In the genomic region with DNA sequence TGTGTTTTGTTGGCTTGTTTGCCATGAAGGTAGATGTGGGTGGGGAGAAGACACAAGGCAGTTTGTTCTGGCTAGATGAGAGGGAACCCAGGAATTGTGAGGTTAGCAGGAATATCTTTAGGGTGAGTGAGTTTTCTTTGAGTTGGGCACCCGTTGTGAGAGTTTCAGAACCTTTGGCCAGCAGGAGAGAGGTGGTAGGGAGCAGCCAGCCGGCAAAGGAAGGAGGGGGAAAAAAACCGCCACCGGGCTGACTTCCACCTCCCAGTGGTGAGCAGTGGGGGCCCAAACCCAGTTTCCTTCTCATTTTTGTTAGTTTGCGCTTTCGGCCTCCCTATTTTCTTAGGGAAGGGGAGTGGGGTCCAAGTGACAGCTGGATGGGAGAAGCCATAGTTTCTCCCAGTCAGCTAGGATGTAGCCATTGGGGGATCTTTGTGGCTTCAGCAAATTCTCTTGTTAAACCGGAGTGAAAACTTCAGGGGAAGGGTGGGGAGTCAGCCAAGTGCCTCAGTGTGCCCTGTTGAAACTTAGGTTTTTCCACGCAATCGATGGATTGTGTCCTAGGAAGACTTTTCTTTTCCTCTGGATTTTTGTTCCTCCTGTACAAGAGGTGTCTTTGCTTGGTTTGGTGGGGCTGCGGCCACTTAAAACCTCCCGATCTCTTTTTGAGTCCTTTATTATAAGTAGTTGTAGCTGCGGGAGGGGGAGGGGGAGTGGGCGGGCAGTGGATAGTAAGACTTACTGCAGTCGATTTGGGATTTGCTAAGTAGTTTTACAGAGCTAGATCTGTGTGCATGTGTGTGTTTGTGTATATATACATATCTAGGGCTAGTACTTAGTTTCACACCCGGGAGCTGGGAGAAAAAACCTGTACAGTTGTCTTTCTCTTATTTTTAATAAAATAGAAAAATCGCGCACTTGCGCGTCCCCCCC, we compare ENCODE assay signal across 6 cellular contexts. TPM values are rescaled to one million over a fixed set of nuclear protein-coding genes. Genes with fewer than 3 reads are reported as not detected.
A peak's percentile ranks its signal among the peaks of the same experiment; 100 is the strongest.
DNase-seq lines count a peak whose midpoint lies in the region; ATAC-seq and TF ChIP-seq lines count a peak whose summit lies in the region.

No MANE protein-coding gene starts in this region.

- CTCF ChIA-PET in activated B cell treated with CpG ODN at 0.5 μM for 24 hours (lab: Charles Lee) = interaction anchor here (1.6 to 3.6 kb wide), 2 partner anchors 12 to 198 kb away, joined by 5 to 21 read pairs; a partner anchor contains a TSS
- CTCF ChIA-PET in HEK293T (lab: Yijun Ruan, JAX) = interaction anchor here (0.6 to 4.4 kb wide), 3 partner anchors 11 to 179 kb away, joined by 3 to 23 read pairs (median 5); no protein-coding TSS in a partner anchor

- H3K9me3 Mint-ChIP-seq in activated B cell treated with CpG ODN at 0.5 μM for 24 hours = no peaks in the 10 kb centered on the region

- peak overlapping the region; percentile 70 for H3K4me3 Mint-ChIP-seq in activated B cell treated with CpG ODN at 0.5 μM for 24 hours

- ATAC-seq in activated B cell treated with CpG ODN at 0.5 μM for 24 hours (ENCODE audit: low read depth) (no peak), GM21390 (IDR thresholded peaks at IDR 0.05; ENCODE audit: unreplicated experiment) (no peak)

- DNase-seq in HT-29 (ENCODE audit: low spot score) = peak; percentile 34
- DNase-seq in activated B cell treated with CpG ODN at 0.5 μM for 24 hours = no peak
- DNase-seq in lower leg skin (ENCODE audit: low spot score in 2 of 2) = no peak
- no peak for DNase-seq in GM20000 (ENCODE audit: low spot score)
- DNase-seq in HEK293T (ENCODE audit: extremely low spot score) = no peak

- 1 to 3% methylated on average over 19 of the region's 19 CpGs for WGBS in lower leg skin, 2 donors

- H3K27me3 Mint-ChIP-seq in activated B cell treated with CpG ODN at 0.5 μM for 24 hours = peaks cover 46% of the 10 kb centered on the region

- no peaks in the 10 kb centered on the region for H3K36me3 Mint-ChIP-seq in activated B cell treated with CpG ODN at 0.5 μM for 24 hours (ENCODE audit: low read depth)

- intact Hi-C loops in activated B cell treated with CpG ODN at 0.5 μM for 24 hours (cut with micrococcal nuclease) = loop anchor here (1.0 to 2.0 kb wide), 4 partner anchors 12 to 197 kb away; a partner anchor contains a TSS
- intact Hi-C loops in lower leg skin (cut with DNase I; ENCODE audit: low total_unique reads) = loop anchor here (5.0 kb wide), 1 partner anchor 331 kb away; no protein-coding TSS in a partner anchor

- H3K4me3 ChIP-seq in lower leg skin (ENCODE audit: low read depth, poor library complexity, severe bottlenecking) = peak overlapping the region; percentile 63

- peak overlapping the region; percentile 19 for H3K27ac Mint-ChIP-seq in activated B cell treated with CpG ODN at 0.5 μM for 24 hours

- TF ChIP-seq CTCF in activated B cell treated with CpG ODN at 0.5 μM for 24 hours (IDR thresholded peaks at IDR 0.05) = no peak
- no peak for TF ChIP-seq CTCF in lower leg skin (IDR thresholded peaks at IDR 0.05)
- no peak for TF ChIP-seq CTCF in GM20000 (IDR thresholded peaks at IDR 0.05; ENCODE audit: extremely low read depth, missing control alignments)

- TF ChIP-seq POLR2A in lower leg skin (IDR thresholded peaks at IDR 0.05) = no peak

- H3K4me1 Mint-ChIP-seq in activated B cell treated with CpG ODN at 0.5 μM for 24 hours = peaks cover 47% of the 10 kb centered on the region

- POLR2A ChIA-PET in activated B cell treated with CpG ODN at 0.5 μM for 24 hours (lab: Charles Lee) (interaction anchor here (0.7 to 1.6 kb wide), 3 partner anchors 37 to 397 kb away, joined by 3 to 12 read pairs (median 4); a partner anchor contains a TSS), HEK293T (lab: Yijun Ruan, JAX) (interaction anchor here (0.9 to 6.9 kb wide), 18 partner anchors 11 to 198 kb away, joined by 3 to 78 read pairs (median 6); a partner anchor contains a TSS)

TF ChIP-seq in HEK293T, 16 proteins besides CTCF, POLR2A, EP300 and RAD21:
- TF ChIP-seq ELF4 (IDR thresholded peaks at IDR 0.05) (no peak), TARDBP (IDR thresholded peaks at IDR 0.05) (no peak), FOXA1 (IDR thresholded peaks at IDR 0.05) (no peak), HDGF (IDR thresholded peaks at IDR 0.05; ENCODE audit: borderline replicate concordance) (no peak), FOXM1 (IDR thresholded peaks at IDR 0.05; ENCODE audit: borderline replicate concordance) (no peak), SP1 (IDR thresholded peaks at IDR 0.05) (no peak), L3MBTL2 (conservative IDR thresholded peaks at IDR 0.05) (no peak), LEF1 (IDR thresholded peaks at IDR 0.05; ENCODE audit: borderline replicate concordance) (no peak), SUZ12 (IDR thresholded peaks at IDR 0.05) (no peak), ZNF384 (IDR thresholded peaks at IDR 0.05) (no peak), FOXK2 (IDR thresholded peaks at IDR 0.05) (no peak), ARNT (IDR thresholded peaks at IDR 0.05) (no peak)
- TF ChIP-seq, protein P1, sequence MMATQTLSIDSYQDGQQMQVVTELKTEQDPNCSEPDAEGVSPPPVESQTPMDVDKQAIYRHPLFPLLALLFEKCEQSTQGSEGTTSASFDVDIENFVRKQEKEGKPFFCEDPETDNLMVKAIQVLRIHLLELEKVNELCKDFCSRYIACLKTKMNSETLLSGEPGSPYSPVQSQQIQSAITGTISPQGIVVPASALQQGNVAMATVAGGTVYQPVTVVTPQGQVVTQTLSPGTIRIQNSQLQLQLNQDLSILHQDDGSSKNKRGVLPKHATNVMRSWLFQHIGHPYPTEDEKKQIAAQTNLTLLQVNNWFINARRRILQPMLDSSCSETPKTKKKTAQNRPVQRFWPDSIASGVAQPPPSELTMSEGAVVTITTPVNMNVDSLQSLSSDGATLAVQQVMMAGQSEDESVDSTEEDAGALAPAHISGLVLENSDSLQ (IDR thresholded peaks at IDR 0.05) = no peak
TF ChIP-seq in HEK293T: peak in this region for 0.

RNA-seq across cellular contexts. Expression of a gene that starts 1.1 kb away (rescaled TPM):
- total RNA-seq in HT-29 (2014; rRNA removed; shearing (Covaris generic)) = 23.5 and 29.6 TPM in 2 replicates
- total RNA-seq in activated B cell treated with CpG ODN at 0.5 μM for 24 hours (0.40 and 0.83 TPM in 2 replicates), lower leg skin (10 to 100 TPM; 12.5 to 20.4 (median 16.2) TPM)

RNA-seq across cellular contexts. Expression of a gene that starts 16.5 kb away (rescaled TPM):
- not detected in 2 replicates for total RNA-seq in HT-29 (2014; rRNA removed; shearing (Covaris generic))
- not detected in 2 replicates for total RNA-seq in activated B cell treated with CpG ODN at 0.5 μM for 24 hours
- not detected for total RNA-seq in lower leg skin

RNA-seq across cellular contexts. Expression of a gene that starts 37.5 kb away (rescaled TPM):
- 17.8 and 19.6 TPM in 2 replicates for total RNA-seq in HT-29 (2014; rRNA removed; shearing (Covaris generic))
- 12.6 and 16.5 TPM in 2 replicates for total RNA-seq in activated B cell treated with CpG ODN at 0.5 μM for 24 hours
- 10 to 100 TPM; 36.2 to 61.6 (median 53.0) TPM for total RNA-seq in lower leg skin

RNA-seq across cellular contexts. Expression of a gene that starts 42.5 kb away (rescaled TPM):
- total RNA-seq in HT-29 (2014; rRNA removed; shearing (Covaris generic)) = 219 and 230 TPM in 2 replicates
- total RNA-seq in activated B cell treated with CpG ODN at 0.5 μM for 24 hours = 712 and 718 TPM in 2 replicates
- total RNA-seq in lower leg skin = 100 to 1,000 TPM; 392 to 558 (median 489) TPM
